11 cellular contexts compared by ENCODE assay signal in genomic region chr2:3595985-3596384, GRCh38. TPM values are rescaled to one million over a fixed set of nuclear protein-coding genes. Genes with fewer than 3 reads are reported as not detected.
A peak's percentile ranks its signal among the peaks of the same experiment; 100 is the strongest.
DNase-seq lines count a peak whose midpoint lies in the region; ATAC-seq, FAIRE-seq and TF ChIP-seq lines count a peak whose summit lies in the region.
"Had no signal": no experiment of that assay in that cellular context is flagged by ENCODE, and none has a peak within 500 bp of the region (broad histone marks: within the 10 kb centered on the region; RNA-seq: fewer than 3 reads in every experiment).

No MANE protein-coding gene starts in this region.

- H3K36me3 ChIP-seq in GM23338 (ENCODE audit: insufficient read depth), result no peaks in the 10 kb centered on the region
- no peaks in the 10 kb centered on the region for H3K36me3 ChIP-seq in adrenal gland (replicated peaks in 1 of 2)
- H3K36me3 ChIP-seq in pancreas, result no peaks in the 10 kb centered on the region
- H3K36me3 ChIP-seq: vagina had no signal

- H3K27ac ChIP-seq in GM23338 (ENCODE audit: low read depth) (no peak overlapping the region), adrenal gland (peak overlapping the region in 1 of 5 donors; percentile 12), pancreas (no peak overlapping the region)
- H3K27ac ChIP-seq: PC-9, vagina had no signal

- peaks cover 2% of the 10 kb centered on the region for H3K36me3 Mint-ChIP-seq in activated CD8-positive, alpha-beta memory T cell treated with anti-CD3 and anti-CD28 coated beads, Interleukin-2, amount 10 ng/mL, durations not matched to agents 7 days and 5 days
- peaks cover 13% of the 10 kb centered on the region for H3K36me3 Mint-ChIP-seq in GM23338 (ENCODE audit: low read depth)
- no peaks in the 10 kb centered on the region for H3K36me3 Mint-ChIP-seq in CD14-positive monocyte

- intact Hi-C loops in CD14-positive monocyte (cut with micrococcal nuclease), result no loop called here
- intact Hi-C loops in adrenal gland (cut with DNase I), result no loop called here
- intact Hi-C loops in pancreas (cut with DNase I), result no loop called here

- FAIRE-seq in pancreas (lab: Jason Lieb, UNC), result no peak

- H3K4me1 ChIP-seq in GM23338 (ENCODE audit: insufficient read depth) (no peaks in the 10 kb centered on the region), adrenal gland (replicated peaks in 1 of 2) (peaks cover 0 to 6% of the 10 kb centered on the region in 2 donors), pancreas (no peaks in the 10 kb centered on the region)

- no peaks in the 10 kb centered on the region for H3K9me2 ChIP-seq in GM23338 (ENCODE audit: insufficient read depth)

- peaks cover 17% of the 10 kb centered on the region for H3K4me1 Mint-ChIP-seq in activated CD8-positive, alpha-beta memory T cell treated with anti-CD3 and anti-CD28 coated beads, Interleukin-2, amount 10 ng/mL, durations not matched to agents 7 days and 5 days
- H3K4me1 Mint-ChIP-seq in GM23338 (peaks cover 10% of the 10 kb centered on the region), CD14-positive monocyte (peaks cover 7% of the 10 kb centered on the region)

- no peak for TF ChIP-seq POLR2A in adrenal gland (IDR thresholded peaks at IDR 0.05)

- no peaks in the 10 kb centered on the region for H3K79me2 ChIP-seq in GM23338 (replicated peaks; ENCODE audit: insufficient read depth)

- H4K20me1 ChIP-seq in GM23338 (replicated peaks; ENCODE audit: insufficient read depth), result no peaks in the 10 kb centered on the region

- no peak overlapping the region for H3K4me2 ChIP-seq in GM23338
- H3K4me2 ChIP-seq: PC-9 had no signal

- H3K4me3 ChIP-seq in GM23338, result no peak overlapping the region
- H3K4me3 ChIP-seq in adrenal gland, result no peak overlapping the region
- no peak overlapping the region for H3K4me3 ChIP-seq in pancreas
- H3K4me3 ChIP-seq: PC-9, vagina had no signal

- no peak overlapping the region for H3K4me3 Mint-ChIP-seq in activated CD8-positive, alpha-beta memory T cell treated with anti-CD3 and anti-CD28 coated beads, Interleukin-2, amount 10 ng/mL, durations not matched to agents 7 days and 5 days
- H3K4me3 Mint-ChIP-seq in GM23338 (no peak overlapping the region), CD14-positive monocyte (no peak overlapping the region)

- H2AFZ ChIP-seq in GM23338, result peak overlapping the region; percentile 97; the same call in 1 of the 2 replicates
- H2AFZ ChIP-seq: PC-9 had no signal

- WGBS in adrenal gland, 4 donors, result 87 to 96% (median 89%) methylated on average over 6 of the region's 6 CpGs
- WGBS in pancreas, 2 donors, result 91 to 92% methylated on average over 6 of the region's 6 CpGs

- H3F3A ChIP-seq in GM23338 (replicated peaks; ENCODE audit: low read depth), result 0 out of 2 replicates have a peak, but pooled peaks cover 8% of the 10 kb centered on the region

- H3K9me3 ChIP-seq in adrenal gland (replicated peaks in 1 of 3) (no peaks in the 10 kb centered on the region), pancreas (no peaks in the 10 kb centered on the region)
- H3K9me3 ChIP-seq: vagina had no signal

- peaks cover 3% of the 10 kb centered on the region for H3K27me3 Mint-ChIP-seq in activated CD8-positive, alpha-beta memory T cell treated with anti-CD3 and anti-CD28 coated beads, Interleukin-2, amount 10 ng/mL, durations not matched to agents 7 days and 5 days
- H3K27me3 Mint-ChIP-seq in GM23338 (ENCODE audit: insufficient read depth, low read depth, poor library complexity) (peaks cover 12% of the 10 kb centered on the region), CD14-positive monocyte (ENCODE audit: low read depth in 3 of 3) (peaks cover 13 to 27% (median 15%) of the 10 kb centered on the region in 3 donors)

- H3K27ac Mint-ChIP-seq in activated CD8-positive, alpha-beta memory T cell treated with anti-CD3 and anti-CD28 coated beads, Interleukin-2, amount 10 ng/mL, durations not matched to agents 7 days and 5 days, result no peak overlapping the region
- H3K27ac Mint-ChIP-seq in GM23338, result no peak overlapping the region
- H3K27ac Mint-ChIP-seq in CD14-positive monocyte, result no peak overlapping the region

- peak; percentile 71 for ATAC-seq in activated CD8-positive, alpha-beta memory T cell treated with anti-CD3 and anti-CD28 coated beads, Interleukin-2, amount 10 ng/mL, durations not matched to agents 7 days and 5 days
- ATAC-seq in GM23338, result no peak
- ATAC-seq in HG03571 (IDR thresholded peaks at IDR 0.05; ENCODE audit: unreplicated experiment), result peak; percentile 64
- ATAC-seq in pancreas, result no peak

- CTCF ChIA-PET in activated CD8-positive, alpha-beta memory T cell treated with anti-CD3 and anti-CD28 coated beads, Interleukin-2, amount 10 ng/mL, durations not matched to agents 7 days and 5 days (lab: Charles Lee), result interaction anchor here (0.9 kb wide), 1 partner anchor 55 kb away, joined by 3 read pairs; no protein-coding TSS in a partner anchor

- peak; percentile 62 for DNase-seq in activated CD8-positive, alpha-beta memory T cell treated with anti-CD3 and anti-CD28 coated beads, Interleukin-2, amount 10 ng/mL, durations not matched to agents 7 days and 5 days
- DNase-seq in activated CD8-positive, alpha-beta memory T cell treated with anti-CD3 and anti-CD28 coated beads, Interleukin-2, amount 50 U/mL, for 48 hours, result no peak
- no peak for DNase-seq in GM23338 (ENCODE audit: low spot score)
- DNase-seq in stimulated activated CD4-positive, alpha-beta T cell treated with anti-CD3 and anti-CD28 coated beads, Interleukin-4, amount 100 ng/mL, for 48 hours (ENCODE audit: low read depth in 2 of 2), result peak; percentile 27 to 50
- no peak for DNase-seq in CD14-positive monocyte (ENCODE audit: low spot score)
- DNase-seq in adrenal gland, result no peak
- no peak for DNase-seq in pancreas
- DNase-seq: PC-9 had no signal

- TF ChIP-seq CTCF in GM23338 (conservative IDR thresholded peaks at IDR 0.05; ENCODE audit: low read depth in 2 of 2), result no peak
- no peak for TF ChIP-seq CTCF in CD14-positive monocyte (IDR thresholded peaks at IDR 0.05)
- no peak for TF ChIP-seq CTCF in adrenal gland (IDR thresholded peaks at IDR 0.05)
- no peak for TF ChIP-seq CTCF in pancreas (IDR thresholded peaks at IDR 0.05)

- H3K27me3 ChIP-seq in GM23338 (ENCODE audit: insufficient read depth) (no peaks in the 10 kb centered on the region), adrenal gland (no peaks in the 10 kb centered on the region), pancreas (no peaks in the 10 kb centered on the region)
- H3K27me3 ChIP-seq: vagina had no signal

- no peaks in the 10 kb centered on the region for H3K9me3 Mint-ChIP-seq in activated CD8-positive, alpha-beta memory T cell treated with anti-CD3 and anti-CD28 coated beads, Interleukin-2, amount 10 ng/mL, durations not matched to agents 7 days and 5 days (ENCODE audit: low read depth)
- H3K9me3 Mint-ChIP-seq in GM23338, result peaks cover 9% of the 10 kb centered on the region
- H3K9me3 Mint-ChIP-seq in CD14-positive monocyte, result peaks cover 0 to 4% (median 0%) of the 10 kb centered on the region in 7 donors

TF ChIP-seq in GM23338, 12 proteins besides CTCF, POLR2A, EP300 and RAD21:
- no peak for TF ChIP-seq ZNF331 (CRISPR knock-in tag; IDR thresholded peaks at IDR 0.05; ENCODE audit: low read depth)

RNA-seq across cellular contexts. Expression of gene COLEC11, which starts 1.1 kb away (rescaled TPM):
- total RNA-seq in activated CD8-positive, alpha-beta memory T cell treated with anti-CD3 and anti-CD28 coated beads, Interleukin-2, amount 10 ng/mL, durations not matched to agents 7 days and 5 days, result under 1 TPM; 0.23 to 0.32 TPM
- total RNA-seq in GM23338 (2014; rRNA removed; shearing (Covaris generic)), result 0.43 and 1.3 TPM in 2 replicates
- 1.5 and 1.8 TPM in 2 replicates for polyA plus RNA-seq in GM23338 (2016; fragmentation: Nextera tagmentation; extraction: Ambion mirVana)
- not detected for polyA plus RNA-seq in CD14-positive monocyte
- total RNA-seq in adrenal gland, result 100 to 1,000 TPM in 2 of 8 donors, 10 to 100 TPM in 6; 21.9 to 132 (median 69.3) TPM
- polyA plus RNA-seq in adrenal gland, result 100 to 1,000 TPM in 2 of 3 donors, 10 to 100 TPM in 1; 16.8 to 155 (median 107) TPM
- 1 to 10 TPM; 2.0 to 6.1 (median 3.2) TPM for total RNA-seq in pancreas
- 10 to 100 TPM in 1 of 2 donors, 1 to 10 TPM in 1; 9.5 to 11.9 TPM for polyA plus RNA-seq in pancreas
- total RNA-seq: kidney epithelial cell, vagina had no signal

RNA-seq across cellular contexts. Expression of gene RPS7, which starts 20.9 kb away (rescaled TPM):
- total RNA-seq in activated CD8-positive, alpha-beta memory T cell treated with anti-CD3 and anti-CD28 coated beads, Interleukin-2, amount 10 ng/mL, durations not matched to agents 7 days and 5 days, result 1,000 to 10,000 TPM; 1,010 to 1,163 TPM
- 2,575 and 2,742 TPM in 2 replicates for total RNA-seq in GM23338 (2014; rRNA removed; shearing (Covaris generic))
- polyA plus RNA-seq in GM23338 (2016; fragmentation: Nextera tagmentation; extraction: Ambion mirVana) (2,161 and 2,244 TPM in 2 replicates), CD14-positive monocyte (100 to 1,000 TPM; 510 to 608 TPM), adrenal gland (1,000 to 10,000 TPM; 1,199 to 2,655 (median 1,714) TPM), pancreas (1,000 to 10,000 TPM; 1,402 to 2,322 TPM)
- total RNA-seq in adrenal gland (1,000 to 10,000 TPM in 4 of 8 donors, 100 to 1,000 TPM in 4; 815 to 2,720 (median 1,203) TPM), pancreas (100 to 1,000 TPM; 498 to 985 (median 806) TPM)

RNA-seq across cellular contexts. Expression of gene RNASEH1, which starts 37.9 kb away (rescaled TPM):
- total RNA-seq in activated CD8-positive, alpha-beta memory T cell treated with anti-CD3 and anti-CD28 coated beads, Interleukin-2, amount 10 ng/mL, durations not matched to agents 7 days and 5 days, result 10 to 100 TPM; 26.3 to 32.9 TPM
- 33.2 and 42.0 TPM in 2 replicates for total RNA-seq in GM23338 (2014; rRNA removed; shearing (Covaris generic))
- polyA plus RNA-seq in GM23338 (2016; fragmentation: Nextera tagmentation; extraction: Ambion mirVana) (35.5 and 40.7 TPM in 2 replicates), CD14-positive monocyte (10 to 100 TPM; 14.2 to 16.4 TPM), adrenal gland (10 to 100 TPM in 1 of 3 donors, 1 to 10 TPM in 2; 4.5 to 25.6 (median 9.7) TPM), pancreas (1 to 10 TPM; 5.5 to 5.7 TPM)
- total RNA-seq in adrenal gland (10 to 100 TPM in 7 of 8 donors, 1 to 10 TPM in 1; 7.0 to 27.6 (median 17.5) TPM), pancreas (10 to 100 TPM in 2 of 6 donors, 1 to 10 TPM in 4; 6.1 to 10.6 (median 8.9) TPM)

Comparison
In these comparisons a context has a peak if more than half of its experiments do, and no peak if none do; other contexts are left out.
1. DNase-seq: peak in activated CD8-positive, alpha-beta memory T cell treated with anti-CD3 and anti-CD28 coated beads, Interleukin-2, amount 10 ng/mL, durations not matched to agents 7 days and 5 days (single experiment) and stimulated activated CD4-positive, alpha-beta T cell treated with anti-CD3 and anti-CD28 coated beads, Interleukin-4, amount 100 ng/mL, for 48 hours (2 of 2); none in activated CD8-positive, alpha-beta memory T cell treated with anti-CD3 and anti-CD28 coated beads, Interleukin-2, amount 50 U/mL, for 48 hours (single experiment), GM23338 (single experiment), CD14-positive monocyte (single experiment), adrenal gland (0 of 7) and pancreas (0 of 6).
2. ATAC-seq: peak in activated CD8-positive, alpha-beta memory T cell treated with anti-CD3 and anti-CD28 coated beads, Interleukin-2, amount 10 ng/mL, durations not matched to agents 7 days and 5 days (single experiment) and HG03571 (single experiment); none in GM23338 (single experiment) and pancreas (0 of 4).